Comparison of ENCODE assay signal across 2 cellular contexts in the genomic region with DNA sequence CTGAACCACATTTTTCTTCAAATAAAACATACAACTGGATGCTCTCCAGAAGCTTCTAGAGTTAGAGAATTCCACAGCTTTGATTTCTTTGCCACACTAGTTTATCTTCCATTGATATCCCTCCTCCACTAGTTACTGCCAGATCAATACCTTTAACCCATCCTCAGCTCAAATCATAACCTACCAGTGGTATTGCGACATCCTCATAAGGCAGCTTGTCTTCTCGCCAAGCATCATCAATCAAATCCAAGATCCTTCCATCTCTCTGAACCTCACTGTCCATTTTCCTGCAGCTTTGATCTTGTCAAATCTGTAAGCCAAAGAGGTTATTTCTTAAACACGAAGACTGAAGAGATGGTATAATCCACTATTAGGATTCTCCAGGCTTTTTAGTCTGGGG.
TF ChIP-seq lines count a peak whose summit lies in the region.

No MANE protein-coding gene starts in this region.

TF ChIP-seq in HepG2, 621 proteins besides CTCF, POLR2A, EP300 and RAD21:
- TF ChIP-seq CEBPG (CRISPR knock-in tag; IDR thresholded peaks at IDR 0.05) (peak; percentile 46), PRMT3 (CRISPR knock-in tag; IDR thresholded peaks at IDR 0.05; ENCODE audit: borderline replicate concordance, low read depth) (no peak), STAT5B (CRISPR knock-in tag; IDR thresholded peaks at IDR 0.05) (no peak), CEBPB (IDR thresholded peaks at IDR 0.05; ENCODE audit: borderline replicate concordance, low read depth, low read length) (peak; percentile 91)
- TF ChIP-seq, protein P1, sequence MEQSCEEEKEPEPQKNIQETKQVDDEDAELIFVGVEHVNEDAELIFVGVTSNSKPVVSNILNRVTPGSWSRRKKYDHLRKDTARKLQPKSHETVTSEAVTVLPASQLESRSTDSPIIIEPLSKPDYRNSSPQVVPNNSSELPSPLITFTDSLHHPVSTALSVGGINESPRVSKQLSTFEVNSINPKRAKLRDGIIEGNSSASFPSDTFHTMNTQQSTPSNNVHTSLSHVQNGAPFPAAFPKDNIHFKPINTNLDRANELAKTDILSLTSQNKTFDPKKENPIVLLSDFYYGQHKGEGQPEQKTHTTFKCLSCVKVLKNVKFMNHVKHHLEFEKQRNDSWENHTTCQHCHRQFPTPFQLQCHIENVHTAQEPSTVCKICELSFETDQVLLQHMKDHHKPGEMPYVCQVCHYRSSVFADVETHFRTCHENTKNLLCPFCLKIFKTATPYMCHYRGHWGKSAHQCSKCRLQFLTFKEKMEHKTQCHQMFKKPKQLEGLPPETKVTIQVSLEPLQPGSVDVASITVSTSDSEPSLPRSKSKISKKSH (CRISPR knock-in tag; IDR thresholded peaks at IDR 0.05; ENCODE audit: borderline replicate concordance), result no peak

TF ChIP-seq in K562, 482 proteins besides CTCF, POLR2A, EP300 and RAD21:
- TF ChIP-seq CEBPB (tag; IDR thresholded peaks at IDR 0.05) (peak; percentile 89), TARDBP (IDR thresholded peaks at IDR 0.05) (no peak), HIVEP1 (CRISPR knock-in tag; IDR thresholded peaks at IDR 0.05) (no peak), MED1 (CRISPR knock-in tag; IDR thresholded peaks at IDR 0.05; ENCODE audit: borderline replicate concordance) (no peak), CEBPG (CRISPR knock-in tag; IDR thresholded peaks at IDR 0.05) (no peak), CEBPG (tag; conservative IDR thresholded peaks at IDR 0.05 in 1 of 2, IDR thresholded peaks at IDR 0.05 in 1 of 2) (peak; percentile 35 to 88; a peak in 3 of 4 replicates)
